In the genomic region with DNA sequence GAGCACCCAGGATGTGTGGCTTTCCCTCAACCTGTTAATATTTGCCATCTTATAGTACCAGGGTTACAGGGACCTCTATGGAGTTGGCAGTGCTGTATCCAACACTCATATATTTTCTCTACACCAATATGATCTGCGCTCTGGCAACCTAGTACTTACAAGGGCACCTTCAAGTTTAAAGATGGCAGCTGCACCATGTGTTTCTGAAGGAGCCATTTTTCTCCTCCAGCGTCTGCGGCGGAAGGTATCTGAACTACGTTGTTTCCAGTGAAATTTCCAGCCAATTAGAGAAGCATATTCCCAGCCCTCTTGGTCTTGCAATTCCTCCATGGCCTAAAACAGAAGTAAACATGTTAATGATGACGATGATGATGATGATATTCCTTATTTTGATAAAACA, we compare ENCODE assay signal across 17 cellular contexts.
DNase-seq lines count a peak whose midpoint lies in the region; ATAC-seq, FAIRE-seq and TF ChIP-seq lines count a peak whose summit lies in the region.
"Had no signal": no experiment of that assay in that cellular context is flagged by ENCODE, and none has a peak within 500 bp of the region (broad histone marks: within the 10 kb centered on the region; RNA-seq: fewer than 3 reads in every experiment).

No MANE protein-coding gene starts in this region.

- in situ Hi-C loops in K562 (cut with MboI), result loop anchor here (10.0 kb wide), 1 partner anchor 272 kb away; no protein-coding TSS in a partner anchor

- H4K20me1 ChIP-seq in K562 (replicated peaks; ENCODE audit: control insufficient read depth, insufficient read depth, low read length), result no peaks in the 10 kb centered on the region

- H3K36me3 ChIP-seq in K562 (ENCODE audit: control insufficient read depth, insufficient read depth, low read length), result no peaks in the 10 kb centered on the region

- no peak overlapping the region for H3K9ac ChIP-seq in K562 (ENCODE audit: insufficient read depth in 1 of 2, low read depth in 2 of 2, low read length in 2 of 2)

- no peak for TF ChIP-seq RAD21 in K562 (CRISPR knock-in tag; conservative IDR thresholded peaks at IDR 0.05 in 1 of 2, IDR thresholded peaks at IDR 0.05 in 1 of 2)

- H2AFZ ChIP-seq in K562 (ENCODE audit: low read depth, low read length), result no peak overlapping the region

- H3K27ac ChIP-seq in K562 (ENCODE audit: extremely low read depth, low read depth, low read length), result no peak overlapping the region

- DNase-seq in GM12891 (ENCODE audit: insufficient read length, low spot score), result no peak
- DNase-seq in HTR-8/SVneo (ENCODE audit: insufficient read length, low spot score), result no peak
- DNase-seq in K562 (ENCODE audit: extremely low read depth in 1 of 4, low spot score in 3 of 4), result no peak
- DNase-seq in GM10248 (ENCODE audit: extremely low spot score), result no peak
- DNase-seq: C1 segment of cervical spinal cord; CD4-positive, alpha-beta memory T cell; COR-L47; DMS153; DND-41; GOT3; H7; HCEC 1CT had no signal

- POLR2A ChIA-PET in K562 (lab: Yijun Ruan, JAX) (no interaction called here), GM10248 (lab: Yijun Ruan, JAX) (no interaction called here)

- H3K9me1 ChIP-seq in K562 (ENCODE audit: control insufficient read depth, insufficient read depth, low read length), result no peaks in the 10 kb centered on the region

- no peaks in the 10 kb centered on the region for H3K4me1 ChIP-seq in K562 (replicated peaks in 1 of 2; ENCODE audit: control insufficient read depth in 2 of 2, insufficient read depth in 2 of 2, low read length in 2 of 2)

- no peak overlapping the region for H3K4me2 ChIP-seq in K562 (ENCODE audit: insufficient read depth, low read length)

- 0% methylated on average over 6 of the region's 6 CpGs for WGBS in K562 (ENCODE audit: insufficient coverage, low coverage, missing lambda C conversion rate)

- ATAC-seq in K562, result no peak
- no peak for ATAC-seq in HG03432 (IDR thresholded peaks at IDR 0.05; ENCODE audit: unreplicated experiment)
- no peak for ATAC-seq in HG02610 (IDR thresholded peaks at IDR 0.05; ENCODE audit: unreplicated experiment)
- ATAC-seq: GM12878 had no signal

- TF ChIP-seq POLR2A in GM12891 (IDR thresholded peaks at IDR 0.05; ENCODE audit: low read depth, low read length), result no peak
- no peak for TF ChIP-seq POLR2A in K562 (conservative IDR thresholded peaks at IDR 0.05)

- H3K27me3 ChIP-seq in K562 (ENCODE audit: control insufficient read depth in 2 of 2, insufficient read depth in 2 of 2, low read length in 2 of 2), result peaks cover 0 to 21% of the 10 kb centered on the region in 2 experiments; a peak in 2 of 5 replicates

- H3K4me3 ChIP-seq in K562, result no peak overlapping the region
- H3K4me3 ChIP-seq: GM12878 had no signal

- no peak for TF ChIP-seq EP300 in K562 (IDR thresholded peaks at IDR 0.05; ENCODE audit: low read length)

- no peaks in the 10 kb centered on the region for H3K9me3 ChIP-seq in K562 (replicated peaks; ENCODE audit: control insufficient read depth, insufficient read depth, low read depth, low read length)

- no TSS peak for BruUV-seq in K562 (replicated peaks; lab: Mats Ljungman, UMichigan)

- TF ChIP-seq CTCF in K562 (IDR thresholded peaks at IDR 0.05 in 2 of 3, conservative IDR thresholded peaks at IDR 0.05 in 1 of 3; ENCODE audit: insufficient read depth in 2 of 3, low read depth in 1 of 3, low read length in 3 of 3) (no peak), GM10248 (IDR thresholded peaks at IDR 0.05; ENCODE audit: control extremely low read depth, extremely low read depth, low read depth, missing control alignments) (no peak)

- FAIRE-seq in GM12891 (lab: Jason Lieb, UNC) (peak; percentile 28), HTR-8/SVneo (lab: Jason Lieb, UNC) (peak; percentile 16), K562 (lab: Jason Lieb, UNC) (no peak)
- FAIRE-seq: G401.6, GM12878, GM18507 had no signal

- CTCF ChIA-PET in K562 (lab: Yijun Ruan, JAX; ENCODE audit: low intra/inter-chr PET ratio), result interaction anchor here (0.8 kb wide), 1 partner anchor 126 kb away, joined by 4 read pairs; no protein-coding TSS in a partner anchor
- CTCF ChIA-PET in GM10248 (lab: Yijun Ruan, JAX), result interaction anchor here (0.9 to 2.5 kb wide), 8 partner anchors 12 to 156 kb away, joined by 3 to 10 read pairs (median 6); no protein-coding TSS in a partner anchor

- intact Hi-C loops in K562 (cut with micrococcal nuclease), result loop anchor here (2.0 to 10.0 kb wide), 3 partner anchors 132 to 472 kb away; no protein-coding TSS in a partner anchor

- no peaks in the 10 kb centered on the region for H3K79me2 ChIP-seq in K562 (ENCODE audit: control insufficient read depth, insufficient read depth, low read length)

TF ChIP-seq in GM12891, 5 proteins besides CTCF, POLR2A, EP300 and RAD21:
- no peak for TF ChIP-seq PAX5 (IDR thresholded peaks at IDR 0.05; ENCODE audit: insufficient read depth, low read length, severe bottlenecking)
- no peak for TF ChIP-seq TAF1 (IDR thresholded peaks at IDR 0.05; ENCODE audit: low read depth, low read length)
- no peak for TF ChIP-seq POU2F2 (IDR thresholded peaks at IDR 0.05; ENCODE audit: low read depth, low read length)
- no peak for TF ChIP-seq SPI1 (IDR thresholded peaks at IDR 0.05; ENCODE audit: low read depth, low read length)
- TF ChIP-seq POLR2AphosphoS5 (IDR thresholded peaks at IDR 0.05; ENCODE audit: low read depth, low read length), result no peak

TF ChIP-seq in K562, 482 proteins besides CTCF, POLR2A, EP300 and RAD21 (continues in another document):
- TF ChIP-seq KLF1 (tag; IDR thresholded peaks at IDR 0.05), result no peak
- no peak for TF ChIP-seq NCOA1 (IDR thresholded peaks at IDR 0.05; ENCODE audit: low read depth)
- no peak for TF ChIP-seq TOE1 (IDR thresholded peaks at IDR 0.05; ENCODE audit: borderline replicate concordance)
- no peak for TF ChIP-seq TOE1 (CRISPR knock-in tag; IDR thresholded peaks at IDR 0.05; ENCODE audit: borderline replicate concordance, low read depth)
- TF ChIP-seq BACH1 (tag; IDR thresholded peaks at IDR 0.05), result no peak
- no peak for TF ChIP-seq PURB (CRISPR knock-in tag; IDR thresholded peaks at IDR 0.05; ENCODE audit: low read depth)
- TF ChIP-seq, protein P1, sequence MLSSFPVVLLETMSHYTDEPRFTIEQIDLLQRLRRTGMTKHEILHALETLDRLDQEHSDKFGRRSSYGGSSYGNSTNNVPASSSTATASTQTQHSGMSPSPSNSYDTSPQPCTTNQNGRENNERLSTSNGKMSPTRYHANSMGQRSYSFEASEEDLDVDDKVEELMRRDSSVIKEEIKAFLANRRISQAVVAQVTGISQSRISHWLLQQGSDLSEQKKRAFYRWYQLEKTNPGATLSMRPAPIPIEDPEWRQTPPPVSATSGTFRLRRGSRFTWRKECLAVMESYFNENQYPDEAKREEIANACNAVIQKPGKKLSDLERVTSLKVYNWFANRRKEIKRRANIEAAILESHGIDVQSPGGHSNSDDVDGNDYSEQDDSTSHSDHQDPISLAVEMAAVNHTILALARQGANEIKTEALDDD (IDR thresholded peaks at IDR 0.05), result no peak
- TF ChIP-seq ZNF3 (CRISPR knock-in tag; IDR thresholded peaks at IDR 0.05), result no peak
- TF ChIP-seq, protein P2, sequence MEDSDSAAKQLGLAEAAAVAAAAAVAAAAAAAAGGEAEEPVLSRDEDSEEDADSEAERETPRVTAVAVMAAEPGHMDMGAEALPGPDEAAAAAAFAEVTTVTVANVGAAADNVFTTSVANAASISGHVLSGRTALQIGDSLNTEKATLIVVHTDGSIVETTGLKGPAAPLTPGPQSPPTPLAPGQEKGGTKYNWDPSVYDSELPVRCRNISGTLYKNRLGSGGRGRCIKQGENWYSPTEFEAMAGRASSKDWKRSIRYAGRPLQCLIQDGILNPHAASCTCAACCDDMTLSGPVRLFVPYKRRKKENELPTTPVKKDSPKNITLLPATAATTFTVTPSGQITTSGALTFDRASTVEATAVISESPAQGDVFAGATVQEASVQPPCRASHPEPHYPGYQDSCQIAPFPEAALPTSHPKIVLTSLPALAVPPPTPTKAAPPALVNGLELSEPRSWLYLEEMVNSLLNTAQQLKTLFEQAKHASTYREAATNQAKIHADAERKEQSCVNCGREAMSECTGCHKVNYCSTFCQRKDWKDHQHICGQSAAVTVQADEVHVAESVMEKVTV (CRISPR knock-in tag; IDR thresholded peaks at IDR 0.05), result no peak
- no peak for TF ChIP-seq ZNF785 (CRISPR knock-in tag; IDR thresholded peaks at IDR 0.05)
- TF ChIP-seq, protein P3, sequence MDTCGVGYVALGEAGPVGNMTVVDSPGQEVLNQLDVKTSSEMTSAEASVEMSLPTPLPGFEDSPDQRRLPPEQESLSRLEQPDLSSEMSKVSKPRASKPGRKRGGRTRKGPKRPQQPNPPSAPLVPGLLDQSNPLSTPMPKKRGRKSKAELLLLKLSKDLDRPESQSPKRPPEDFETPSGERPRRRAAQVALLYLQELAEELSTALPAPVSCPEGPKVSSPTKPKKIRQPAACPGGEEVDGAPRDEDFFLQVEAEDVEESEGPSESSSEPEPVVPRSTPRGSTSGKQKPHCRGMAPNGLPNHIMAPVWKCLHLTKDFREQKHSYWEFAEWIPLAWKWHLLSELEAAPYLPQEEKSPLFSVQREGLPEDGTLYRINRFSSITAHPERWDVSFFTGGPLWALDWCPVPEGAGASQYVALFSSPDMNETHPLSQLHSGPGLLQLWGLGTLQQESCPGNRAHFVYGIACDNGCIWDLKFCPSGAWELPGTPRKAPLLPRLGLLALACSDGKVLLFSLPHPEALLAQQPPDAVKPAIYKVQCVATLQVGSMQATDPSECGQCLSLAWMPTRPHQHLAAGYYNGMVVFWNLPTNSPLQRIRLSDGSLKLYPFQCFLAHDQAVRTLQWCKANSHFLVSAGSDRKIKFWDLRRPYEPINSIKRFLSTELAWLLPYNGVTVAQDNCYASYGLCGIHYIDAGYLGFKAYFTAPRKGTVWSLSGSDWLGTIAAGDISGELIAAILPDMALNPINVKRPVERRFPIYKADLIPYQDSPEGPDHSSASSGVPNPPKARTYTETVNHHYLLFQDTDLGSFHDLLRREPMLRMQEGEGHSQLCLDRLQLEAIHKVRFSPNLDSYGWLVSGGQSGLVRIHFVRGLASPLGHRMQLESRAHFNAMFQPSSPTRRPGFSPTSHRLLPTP (IDR thresholded peaks at IDR 0.05; ENCODE audit: borderline replicate concordance, extremely low read depth, insufficient read length), result no peak
- peak in 1 of 3 experiments; percentile 19 for TF ChIP-seq YY1 (IDR thresholded peaks at IDR 0.05; ENCODE audit: borderline replicate concordance in 1 of 3, control insufficient read depth in 1 of 3, extremely low read depth in 1 of 3, insufficient read depth in 3 of 3, insufficient read length in 1 of 3, insufficient replicate concordance in 2 of 3, low read depth in 1 of 3, low read length in 2 of 3)
- no peak for TF ChIP-seq GTF2E2 (tag; IDR thresholded peaks at IDR 0.05)
- TF ChIP-seq, protein P4, sequence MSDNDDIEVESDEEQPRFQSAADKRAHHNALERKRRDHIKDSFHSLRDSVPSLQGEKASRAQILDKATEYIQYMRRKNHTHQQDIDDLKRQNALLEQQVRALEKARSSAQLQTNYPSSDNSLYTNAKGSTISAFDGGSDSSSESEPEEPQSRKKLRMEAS (CRISPR knock-in tag; IDR thresholded peaks at IDR 0.05), result no peak
